In genomic region chr18:77130229-77131099, GRCh38 we compare ENCODE assay signal across 9 cellular contexts.
DNase-seq lines count a peak whose midpoint lies in the region; ATAC-seq, FAIRE-seq and TF ChIP-seq lines count a peak whose summit lies in the region.
"Had no signal": no experiment of that assay in that cellular context is flagged by ENCODE, and none has a peak within 500 bp of the region (broad histone marks: within the 10 kb centered on the region; RNA-seq: fewer than 3 reads in every experiment).

No MANE protein-coding gene starts in this region.

- no peaks in the 10 kb centered on the region for H3K9me3 Mint-ChIP-seq in T-helper 2 cell treated with Interferon-gamma antibody and Interleukin-4, amounts not matched to agents 5 μg/mL and 100 μg/mL, for 36 hours

- peak overlapping the region; percentile 100 for H3K4me3 Mint-ChIP-seq in T-helper 2 cell treated with Interferon-gamma antibody and Interleukin-4, amounts not matched to agents 5 μg/mL and 100 μg/mL, for 36 hours

- peaks cover 63% of the 10 kb centered on the region for H3K4me1 Mint-ChIP-seq in T-helper 2 cell treated with Interferon-gamma antibody and Interleukin-4, amounts not matched to agents 5 μg/mL and 100 μg/mL, for 36 hours (ENCODE audit: low read depth)

- DNase-seq in GM19239 (ENCODE audit: insufficient read length, low spot score), result no peak
- DNase-seq in T-helper 2 cell treated with Interferon-gamma antibody and Interleukin-4, amounts not matched to agents 5 μg/mL and 100 μg/mL, for 36 hours (ENCODE audit: low spot score), result no peak
- no peak for DNase-seq in epithelial cell of esophagus (ENCODE audit: low read depth)
- no peak for DNase-seq in retinal pigment epithelial cell (ENCODE audit: low read depth)
- no peak for DNase-seq in NCI-H1694 treated with DMSO at 0.1 percent for 48 hours (lab: John Stamatoyannopoulos, UW)
- DNase-seq in activated CD4-positive, alpha-beta T cell treated with anti-CD3 and anti-CD28 coated beads for 4 hours, result no peak

- peak; percentile 58 for FAIRE-seq in GM19239 (lab: Jason Lieb, UNC)

- H3K4me3 ChIP-seq in epithelial cell of esophagus (ENCODE audit: low read length), result peak overlapping the region; percentile 71
- peak overlapping the region; percentile 73 for H3K4me3 ChIP-seq in retinal pigment epithelial cell (ENCODE audit: low read length)

- no peaks in the 10 kb centered on the region for H3K27me3 Mint-ChIP-seq in T-helper 2 cell treated with Interferon-gamma antibody and Interleukin-4, amounts not matched to agents 5 μg/mL and 100 μg/mL, for 36 hours (ENCODE audit: low read depth)

- ATAC-seq in GM18498 (IDR thresholded peaks at IDR 0.05; ENCODE audit: unreplicated experiment) (no peak), GM19455 (IDR thresholded peaks at IDR 0.05; ENCODE audit: unreplicated experiment) (no peak)
- ATAC-seq: left colon had no signal

- H3K36me3 Mint-ChIP-seq in T-helper 2 cell treated with Interferon-gamma antibody and Interleukin-4, amounts not matched to agents 5 μg/mL and 100 μg/mL, for 36 hours (ENCODE audit: low read depth), result peaks cover 42% of the 10 kb centered on the region

- TF ChIP-seq CTCF in epithelial cell of esophagus (IDR thresholded peaks at IDR 0.05; ENCODE audit: insufficient read depth, low read depth, low read length, missing control alignments), result no peak
- TF ChIP-seq CTCF in retinal pigment epithelial cell (conservative IDR thresholded peaks at IDR 0.05; ENCODE audit: low read depth, low read length), result no peak

- peak overlapping the region; percentile 93 for H3K27ac Mint-ChIP-seq in T-helper 2 cell treated with Interferon-gamma antibody and Interleukin-4, amounts not matched to agents 5 μg/mL and 100 μg/mL, for 36 hours
